8 cellular contexts compared by ENCODE assay signal in genomic region chr14:23070262-23071129, GRCh38. TPM values are rescaled to one million over a fixed set of nuclear protein-coding genes. Genes with fewer than 3 reads are reported as not detected.
DNase-seq lines count a peak whose midpoint lies in the region; ATAC-seq and TF ChIP-seq lines count a peak whose summit lies in the region.

No MANE protein-coding gene starts in this region.

- no peaks in the 10 kb centered on the region for H3K27me3 Mint-ChIP-seq in activated naive CD4-positive, alpha-beta T cell treated with anti-CD3 and anti-CD28 coated beads, Interleukin-2, amount 50 U/mL, for 24 hours

- H3K36me3 ChIP-seq in lung (ENCODE audit: control insufficient read depth in 2 of 2, insufficient read depth in 2 of 2, low read length in 2 of 2) (peaks cover 18 to 41% of the 10 kb centered on the region in 2 donors), upper lobe of left lung (peaks cover 23 to 74% (median 60%) of the 10 kb centered on the region in 4 donors)

- H3K4me3 ChIP-seq in lung (peak overlapping the region; percentile 12), upper lobe of left lung (peak overlapping the region in 3 of 4 donors; percentile 40 to 61 (median 61))

- DNase-seq in activated naive CD4-positive, alpha-beta T cell (lab: John Stamatoyannopoulos, UW), result no peak
- DNase-seq in astrocyte of the hippocampus (ENCODE audit: low read depth, low spot score) (peak; percentile 21), lung (ENCODE audit: low spot score) (no peak), upper lobe of left lung (peak in 1 of 2 donors; percentile 14), NCI-H2196 treated with DMSO at 0.1 percent for 48 hours (lab: John Stamatoyannopoulos, UW; ENCODE audit: unreplicated experiment) (no peak), globus pallidus (ENCODE audit: low spot score) (no peak)
- DNase-seq in stimulated activated CD4-positive, alpha-beta T cell treated with anti-CD3 and anti-CD28 coated beads, Interleukin-12 subunit alpha, Interleukin-12 subunit beta, amount 100 ng/mL, for 4 hours, result no peak

- peaks cover 0 to 12% of the 10 kb centered on the region in 2 donors for H3K4me1 ChIP-seq in lung (ENCODE audit: control insufficient read depth in 2 of 2, insufficient read depth in 2 of 2, low read length in 2 of 2)
- peaks cover 17 to 43% (median 34%) of the 10 kb centered on the region in 4 donors for H3K4me1 ChIP-seq in upper lobe of left lung

- H3K9me3 Mint-ChIP-seq in activated naive CD4-positive, alpha-beta T cell treated with anti-CD3 and anti-CD28 coated beads, Interleukin-2, amount 50 U/mL, for 24 hours, result no peaks in the 10 kb centered on the region

- peak overlapping the region; percentile 94 for H3K4me3 Mint-ChIP-seq in activated naive CD4-positive, alpha-beta T cell treated with anti-CD3 and anti-CD28 coated beads, Interleukin-2, amount 50 U/mL, for 24 hours

- no peak for TF ChIP-seq POLR2A in upper lobe of left lung (IDR thresholded peaks at IDR 0.05)

- H3K27ac ChIP-seq in lung (ENCODE audit: low read depth in 1 of 2, low read length in 1 of 2), result peak overlapping the region in 1 of 2 donors; percentile 58
- peak overlapping the region; percentile 73 to 85 (median 85) for H3K27ac ChIP-seq in upper lobe of left lung

- H3K9me3 ChIP-seq in lung (ENCODE audit: control insufficient read depth in 2 of 2, insufficient read depth in 1 of 2, low read length in 1 of 2) (no peaks in the 10 kb centered on the region), upper lobe of left lung (no peaks in the 10 kb centered on the region)

- peak overlapping the region; percentile 98 for H3K27ac Mint-ChIP-seq in activated naive CD4-positive, alpha-beta T cell treated with anti-CD3 and anti-CD28 coated beads, Interleukin-2, amount 50 U/mL, for 24 hours

- peaks cover 15% of the 10 kb centered on the region for H3K36me3 Mint-ChIP-seq in activated naive CD4-positive, alpha-beta T cell treated with anti-CD3 and anti-CD28 coated beads, Interleukin-2, amount 50 U/mL, for 24 hours

- H3K27me3 ChIP-seq in lung (ENCODE audit: control insufficient read depth, insufficient read depth), result no peaks in the 10 kb centered on the region
- H3K27me3 ChIP-seq in upper lobe of left lung, result no peaks in the 10 kb centered on the region

- H3K4me1 Mint-ChIP-seq in activated naive CD4-positive, alpha-beta T cell treated with anti-CD3 and anti-CD28 coated beads, Interleukin-2, amount 50 U/mL, for 24 hours, result peaks cover 39% of the 10 kb centered on the region

- TF ChIP-seq CTCF in lung (IDR thresholded peaks at IDR 0.05; ENCODE audit: control extremely low read depth, extremely low read depth) (no peak), upper lobe of left lung (IDR thresholded peaks at IDR 0.05) (no peak)

- TF ChIP-seq EP300 in upper lobe of left lung (IDR thresholded peaks at IDR 0.05), result no peak

- 18 to 20% methylated on average over 10 of the region's 10 CpGs for WGBS in lung, 2 donors
- 20 to 21% methylated on average over 10 of the region's 10 CpGs for WGBS in upper lobe of left lung, 2 donors

- ATAC-seq in lung (ENCODE audit: insufficient read depth, low FRiP score) (no peak), upper lobe of left lung (ENCODE audit: low FRiP score in 2 of 2) (no peak)

RNA-seq across cellular contexts. Expression of gene CDH24, which starts 13.2 kb away (rescaled TPM):
- total RNA-seq in lung (1 to 10 TPM; 4.2 to 4.6 TPM), upper lobe of left lung (1 to 10 TPM; 2.0 to 8.0 (median 4.2) TPM)
- polyA plus RNA-seq in lung, result 1 to 10 TPM; 2.0 to 4.8 TPM

RNA-seq across cellular contexts. Expression of gene ACIN1, which starts 24.4 kb away (rescaled TPM):
- total RNA-seq in lung (100 to 1,000 TPM; 125 to 154 TPM), upper lobe of left lung (100 to 1,000 TPM in 5 of 6 donors, 10 to 100 TPM in 1; 91.1 to 350 (median 139) TPM)
- polyA plus RNA-seq in lung, result 100 to 1,000 TPM in 1 of 2 donors, 10 to 100 TPM in 1; 76.3 to 106 TPM

RNA-seq across cellular contexts. Expression of gene C14orf119, which starts 24.8 kb away (rescaled TPM):
- total RNA-seq in lung (10 to 100 TPM; 23.9 to 56.7 TPM), upper lobe of left lung (10 to 100 TPM in 5 of 6 donors, 1 to 10 TPM in 1; 4.9 to 52.5 (median 35.7) TPM)
- 10 to 100 TPM; 26.0 to 64.9 TPM for polyA plus RNA-seq in lung

RNA-seq across cellular contexts. Expression of gene PSMB11, which starts 28.5 kb away (rescaled TPM):
- not detected for total RNA-seq in lung
- not detected for polyA plus RNA-seq in lung
- total RNA-seq in upper lobe of left lung, result not detected

RNA-seq across cellular contexts. Expression of gene CIROP, which starts 34.3 kb away (rescaled TPM):
- total RNA-seq in lung (not detected), upper lobe of left lung (not detected)
- polyA plus RNA-seq in lung, result not detected
